In genomic region chr10:110034596-110034995, GRCh38 we compare ENCODE assay signal across 27 cellular contexts. TPM values are rescaled to one million over a fixed set of nuclear protein-coding genes. Genes with fewer than 3 reads are reported as not detected.
DNase-seq lines count a peak whose midpoint lies in the region; ATAC-seq and TF ChIP-seq lines count a peak whose summit lies in the region.
"Had no signal": no experiment of that assay in that cellular context is flagged by ENCODE, and none has a peak within 500 bp of the region (broad histone marks: within the 10 kb centered on the region; RNA-seq: fewer than 3 reads in every experiment).

No MANE protein-coding gene starts in this region.

- no peaks in the 10 kb centered on the region for H3K27me3 Mint-ChIP-seq in CD4-positive, alpha-beta T cell
- H3K27me3 Mint-ChIP-seq in brain: no peaks in the 10 kb centered on the region
- H3K27me3 Mint-ChIP-seq: CD4-positive, CD25-positive, alpha-beta regulatory T cell; progenitor cell of endocrine pancreas had no signal

- TF ChIP-seq CTCF in CD4-positive, alpha-beta T cell (IDR thresholded peaks at IDR 0.05): no peak
- TF ChIP-seq CTCF in brain (conservative IDR thresholded peaks at IDR 0.05) (no peak), foreskin keratinocyte (conservative IDR thresholded peaks at IDR 0.05) (no peak), coronary artery (IDR thresholded peaks at IDR 0.05) (no peak)

- H3K9me3 ChIP-seq in CD4-positive, alpha-beta T cell (ENCODE audit: control insufficient read depth, low read length): no peaks in the 10 kb centered on the region
- H3K9me3 ChIP-seq in GM23248 (ENCODE audit: low read depth): no peaks in the 10 kb centered on the region
- H3K9me3 ChIP-seq: Peyer's patch, stomach, transverse colon had no signal

- H3K9ac ChIP-seq in GM23248: no peak overlapping the region

- in situ Hi-C loops in GM23248 (cut with MboI): no loop called here

- H3K4me2 ChIP-seq in GM23248 (ENCODE audit: unreplicated experiment): peak overlapping the region; percentile 5

- no peaks in the 10 kb centered on the region for H3K27me3 ChIP-seq in CD4-positive, alpha-beta T cell (ENCODE audit: control insufficient read depth, insufficient read depth, low read length)
- H3K27me3 ChIP-seq in GM23248 (replicated peaks; ENCODE audit: insufficient read depth) (no peaks in the 10 kb centered on the region), foreskin keratinocyte (no peaks in the 10 kb centered on the region)
- H3K27me3 ChIP-seq: Peyer's patch, stomach, transverse colon had no signal

- peaks cover 5% of the 10 kb centered on the region; the same call in 1 of the 2 replicates for H4K20me1 ChIP-seq in GM23248 (ENCODE audit: insufficient read depth)

- H3F3A ChIP-seq in GM23248 (ENCODE audit: insufficient read depth): peaks cover 23% of the 10 kb centered on the region

- H3K36me3 ChIP-seq in GM23248 (ENCODE audit: low read depth): no peaks in the 10 kb centered on the region; the same call in 1 of the 2 replicates
- H3K36me3 ChIP-seq: Peyer's patch, stomach, transverse colon had no signal

- H3K36me3 Mint-ChIP-seq in CD4-positive, alpha-beta T cell (ENCODE audit: low read depth): peaks cover 34% of the 10 kb centered on the region
- H3K36me3 Mint-ChIP-seq in brain: peaks cover 8% of the 10 kb centered on the region

- POLR2A ChIA-PET in CD4-positive, alpha-beta T cell (lab: Charles Lee): interaction anchor here (0.6 to 2.5 kb wide), 5 partner anchors 23 to 62 kb away, joined by 3 to 6 read pairs (median 3); partner anchors contain the start of gene ADD3

- H2AFZ ChIP-seq in GM23248: no peak overlapping the region

- H3K4me3 ChIP-seq in GM23248 (no peak overlapping the region), coronary artery (no peak overlapping the region)
- H3K4me3 ChIP-seq: lung, Peyer's patch, stomach, transverse colon had no signal

- H3K27ac ChIP-seq in CD4-positive, alpha-beta T cell (ENCODE audit: low read depth, low read length): no peak overlapping the region
- H3K27ac ChIP-seq in GM23248: no peak overlapping the region
- no peak overlapping the region for H3K27ac ChIP-seq in foreskin keratinocyte
- H3K27ac ChIP-seq in coronary artery: peak overlapping the region in 1 of 2 donors; percentile 7
- H3K27ac ChIP-seq: Peyer's patch, stomach, transverse colon had no signal

- WGBS in GM23248 (ENCODE audit: low coverage in 1 of 2, low lambda C conversion rate in 2 of 2, missing lambda C conversion rate in 2 of 2), 2 experiments: 25% methylated on average over 2 of the region's 2 CpGs

- peak overlapping the region; percentile 50 for H3K27ac Mint-ChIP-seq in CD4-positive, alpha-beta T cell
- peak overlapping the region in 4 of 5 experiments; percentile 38 to 82 (median 75) for H3K27ac Mint-ChIP-seq in brain
- H3K27ac Mint-ChIP-seq: activated CD8-positive, alpha-beta T cell treated with anti-CD3 and anti-CD28 coated beads, Interleukin-2, amount 10 ng/mL, durations not matched to agents 7 days and 5 days; progenitor cell of endocrine pancreas had no signal

- H3K4me1 ChIP-seq in GM23248 (ENCODE audit: insufficient read depth) (peaks cover 33% of the 10 kb centered on the region), foreskin keratinocyte (peaks cover 26% of the 10 kb centered on the region)

- H3K9me3 Mint-ChIP-seq in CD4-positive, alpha-beta T cell: no peaks in the 10 kb centered on the region
- no peaks in the 10 kb centered on the region for H3K9me3 Mint-ChIP-seq in brain
- H3K9me3 Mint-ChIP-seq: CD4-positive, CD25-positive, alpha-beta regulatory T cell had no signal

- H3K4me3 Mint-ChIP-seq in CD4-positive, alpha-beta T cell: no peak overlapping the region
- H3K4me3 Mint-ChIP-seq in brain: peak overlapping the region in 2 of 5 experiments; percentile 12 to 35
- H3K4me3 Mint-ChIP-seq: activated CD8-positive, alpha-beta T cell treated with anti-CD3 and anti-CD28 coated beads, Interleukin-2, amount 10 ng/mL, durations not matched to agents 7 days and 5 days had no signal

- peaks cover 96% of the 10 kb centered on the region for H3K4me1 Mint-ChIP-seq in CD4-positive, alpha-beta T cell (ENCODE audit: low read depth)
- peaks cover 49% of the 10 kb centered on the region for H3K4me1 Mint-ChIP-seq in brain

- no peaks in the 10 kb centered on the region for H3K9me2 ChIP-seq in GM23248 (ENCODE audit: insufficient read depth)

- no peak for DNase-seq in CD4-positive, alpha-beta T cell
- DNase-seq in GM23248: peak; percentile 50
- peak; percentile 47 to 66 for DNase-seq in foreskin keratinocyte
- no peak for DNase-seq in coronary artery (ENCODE audit: low spot score)
- DNase-seq: activated CD4-positive, alpha-beta T cell treated with anti-CD3 and anti-CD28 coated beads for 1 hour; activated CD8-positive, alpha-beta T cell treated with anti-CD3 and anti-CD28 coated beads, Interleukin-2, amount 10 ng/mL, durations not matched to agents 7 days and 5 days; anterior cingulate cortex; CD4-positive, CD25-positive, alpha-beta regulatory T cell; cerebellar nuclear complex; DMS153; GF-D8; KBM-7; kidney; NCI-H1436 treated with DMSO at 0.1 percent for 48 hours; NCI-H2171; NCI-H524 treated with DMSO at 0.1 percent for 48 hours; Peyer's patch; stimulated activated CD8-positive, alpha-beta memory T cell treated with anti-CD3 and anti-CD28 coated beads, Interleukin-4, amount 100 ng/mL, for 48 hours; stomach; T-helper 1 cell; transverse colon had no signal

- CTCF ChIA-PET in CD4-positive, alpha-beta T cell (lab: Charles Lee): interaction anchor here (1.1 to 2.0 kb wide), 6 partner anchors 9 to 56 kb away, joined by 3 to 9 read pairs (median 3); no protein-coding TSS in a partner anchor

- intact Hi-C loops in CD4-positive, alpha-beta T cell (cut with DNase I, micrococcal nuclease): loop anchor here in 1 of 2 experiments (2.0 kb wide), 1 partner anchor 24 kb away; no protein-coding TSS in a partner anchor

- ATAC-seq in CD4-positive, alpha-beta T cell (ENCODE audit: poor library complexity): no peak
- ATAC-seq in foreskin keratinocyte (peak; percentile 82), HG03571 (IDR thresholded peaks at IDR 0.05; ENCODE audit: unreplicated experiment) (no peak), HG03520 (IDR thresholded peaks at IDR 0.05; ENCODE audit: unreplicated experiment) (no peak), HG02981 (IDR thresholded peaks at IDR 0.05; ENCODE audit: unreplicated experiment) (no peak)
- ATAC-seq: activated CD8-positive, alpha-beta T cell treated with anti-CD3 and anti-CD28 coated beads, Interleukin-2, amount 10 ng/mL, durations not matched to agents 7 days and 5 days had no signal

- peaks cover 100% of the 10 kb centered on the region for H3K79me2 ChIP-seq in GM23248 (ENCODE audit: insufficient read depth)

RNA-seq across cellular contexts. Expression of gene ADD3, which starts 26.8 kb away (rescaled TPM):
- total RNA-seq in CD4-positive, alpha-beta T cell: 100 to 1,000 TPM; 273 to 302 TPM
- 128 and 1,101 TPM in 2 replicates for total RNA-seq in GM23248 (2014; rRNA removed; shearing (Covaris generic))
- polyA plus RNA-seq in GM23248 (2016; fragmentation: Nextera tagmentation; extraction: Ambion mirVana): 129 and 133 TPM in 2 replicates
- polyA plus RNA-seq in brain (ENCODE audit: insufficient read depth, low read depth, low replicate concordance): 36.6 TPM
- total RNA-seq in foreskin keratinocyte: 30.2 and 30.3 TPM in 2 replicates
- polyA plus RNA-seq in foreskin keratinocyte: 5.6 and 7.1 TPM in 2 replicates

Comparison
In these comparisons a context has a peak if more than half of its experiments do, and no peak if none do; other contexts are left out.
1. DNase-seq: peak in GM23248 (single experiment) and foreskin keratinocyte (2 of 2); none in CD4-positive, alpha-beta T cell (0 of 10) and coronary artery (single experiment).